Comparison of ENCODE assay signal across 1 cellular context in the genomic region with DNA sequence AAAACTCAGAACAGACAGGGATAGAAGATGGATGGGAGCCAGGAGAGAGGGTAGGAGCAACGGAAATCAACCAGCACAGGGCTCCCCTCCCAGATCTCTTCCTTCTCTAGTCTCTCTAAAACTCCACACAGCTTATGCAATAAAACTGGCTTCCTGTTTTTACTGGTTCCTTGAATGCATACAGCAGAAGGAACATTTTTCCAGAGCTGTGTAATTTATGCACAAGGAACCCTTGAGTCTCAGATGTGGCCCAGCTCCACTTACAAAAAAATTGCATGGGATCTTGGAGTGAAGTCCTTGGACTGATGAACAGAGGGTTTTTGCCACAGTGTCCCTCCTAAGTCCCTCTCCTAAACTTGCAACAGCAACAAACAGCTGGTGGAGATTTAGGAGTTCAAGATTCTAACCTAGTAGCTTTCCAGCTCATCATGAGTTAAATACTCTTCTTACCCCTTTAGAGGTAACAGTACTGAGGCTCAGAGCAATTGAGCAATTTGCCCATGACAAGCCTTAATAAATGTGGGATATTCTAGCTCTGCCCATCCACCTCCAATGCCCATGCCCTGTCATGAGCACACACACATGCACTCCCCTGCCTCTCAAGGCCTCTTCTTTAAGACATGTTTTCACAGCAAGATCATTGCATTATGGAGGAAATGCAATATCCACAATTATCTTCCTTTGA.
TF ChIP-seq lines count a peak whose summit lies in the region.

No MANE protein-coding gene starts in this region.

TF ChIP-seq in IMR-90, 13 proteins besides CTCF, POLR2A, EP300 and RAD21:
- TF ChIP-seq CEBPB (IDR thresholded peaks at IDR 0.05; ENCODE audit: low read depth, low read length) = peak; percentile 73
- TF ChIP-seq MXI1 (IDR thresholded peaks at IDR 0.05; ENCODE audit: borderline replicate concordance, low read depth, low read length) = no peak
TF ChIP-seq in IMR-90: peak in this region for 1.
